8 cellular contexts compared by ENCODE assay signal in genomic region chr20:3819413-3820047, GRCh38. TPM values are rescaled to one million over a fixed set of nuclear protein-coding genes. Genes with fewer than 3 reads are reported as not detected.
DNase-seq lines count a peak whose midpoint lies in the region; ATAC-seq and TF ChIP-seq lines count a peak whose summit lies in the region.

No MANE protein-coding gene starts in this region.

- H3K4me2 ChIP-seq in fibroblast of lung (ENCODE audit: extremely low read depth, insufficient read depth, low read length) = peak overlapping the region; percentile 84

- H3K4me3 ChIP-seq in GM06990 (replicated peaks; ENCODE audit: low read depth, low read length) = peak overlapping the region; percentile 53
- H3K4me3 ChIP-seq in SK-N-MC = peak overlapping the region; percentile 86
- H3K4me3 ChIP-seq in fibroblast of lung (replicated peaks in 1 of 4; ENCODE audit: control extremely low read depth in 1 of 4, insufficient read depth in 1 of 4, low read depth in 3 of 4, low read length in 4 of 4) = peak overlapping the region in 3 of 4 experiments; percentile 29 to 93 (median 67)
- H3K4me3 ChIP-seq in prostate gland = peak overlapping the region; percentile 59 to 63

- H4K20me1 ChIP-seq in fibroblast of lung (ENCODE audit: control insufficient read depth, extremely low read depth, insufficient read depth, low read length) = no peaks in the 10 kb centered on the region

- H3K79me2 ChIP-seq in fibroblast of lung (ENCODE audit: control insufficient read depth, insufficient read depth, low read length) = peaks cover 8% of the 10 kb centered on the region

- WGBS in prostate gland = 61% methylated on average over 20 of the region's 20 CpGs

- DNase-seq in GM06990 (ENCODE audit: extremely low read depth, insufficient read length) (no peak), SK-N-MC (ENCODE audit: low read depth, low spot score) (no peak), fibroblast of lung (ENCODE audit: low read depth in 2 of 2) (no peak), prostate gland (ENCODE audit: low spot score) (no peak), GF-D8 (lab: John Stamatoyannopoulos, UW) (no peak), NCI-H1092 (lab: John Stamatoyannopoulos, UW) (no peak)

- no peak for ATAC-seq in HG02798 (IDR thresholded peaks at IDR 0.05; ENCODE audit: poor library complexity, unreplicated experiment)
- no peak for ATAC-seq in HG03469 (IDR thresholded peaks at IDR 0.05; ENCODE audit: unreplicated experiment)

- peaks cover 9% of the 10 kb centered on the region for H3K4me1 ChIP-seq in fibroblast of lung (ENCODE audit: control insufficient read depth, extremely low read depth, insufficient read depth, low read length)
- no peaks in the 10 kb centered on the region for H3K4me1 ChIP-seq in prostate gland (replicated peaks)

- intact Hi-C loops in prostate gland (cut with DNase I) = loop anchor here (1.0 to 2.0 kb wide), 2 partner anchors 27 to 33 kb away; partner anchors contain the start of genes CENPB and MAVS

- TF ChIP-seq POLR2A in prostate gland (IDR thresholded peaks at IDR 0.05) = no peak

- H3K9ac ChIP-seq in SK-N-MC (ENCODE audit: insufficient read length) (peak overlapping the region; percentile 98), fibroblast of lung (ENCODE audit: insufficient read depth, low read length) (peak overlapping the region; percentile 100)

- no peaks in the 10 kb centered on the region for H3K27me3 ChIP-seq in GM06990 (replicated peaks; ENCODE audit: control insufficient read depth, insufficient read depth, low read length)
- H3K27me3 ChIP-seq in fibroblast of lung (ENCODE audit: control insufficient read depth, insufficient read depth, low read length) = no peaks in the 10 kb centered on the region
- no peaks in the 10 kb centered on the region for H3K27me3 ChIP-seq in prostate gland (replicated peaks; ENCODE audit: insufficient read depth)

- H3K36me3 ChIP-seq in GM06990 (ENCODE audit: control insufficient read depth, insufficient read depth, low read length) (peaks cover 9% of the 10 kb centered on the region), SK-N-MC (ENCODE audit: insufficient read depth, low read length) (peaks cover 28% of the 10 kb centered on the region), fibroblast of lung (ENCODE audit: control insufficient read depth, insufficient read depth, low read length) (peaks cover 11% of the 10 kb centered on the region), prostate gland (peaks cover 0 to 6% of the 10 kb centered on the region in 2 donors)

- H3K27ac ChIP-seq in SK-N-MC = peak overlapping the region; percentile 44; the same call in 1 of the 2 replicates
- H3K27ac ChIP-seq in fibroblast of lung (ENCODE audit: insufficient read depth, low read length) = peak overlapping the region; percentile 100
- H3K27ac ChIP-seq in prostate gland = peak overlapping the region; percentile 99

- no peak overlapping the region for H2AFZ ChIP-seq in fibroblast of lung (ENCODE audit: low read length)

- no peak for TF ChIP-seq CTCF in GM06990 (IDR thresholded peaks at IDR 0.05; ENCODE audit: insufficient read depth, low read length, poor library complexity, severe bottlenecking)
- no peak for TF ChIP-seq CTCF in fibroblast of lung (conservative IDR thresholded peaks at IDR 0.05 in 1 of 2, IDR thresholded peaks at IDR 0.05 in 1 of 2; ENCODE audit: low read depth in 1 of 2, low read length in 2 of 2)
- TF ChIP-seq CTCF in prostate gland (IDR thresholded peaks at IDR 0.05) = no peak

- H3K9me3 ChIP-seq in SK-N-MC (ENCODE audit: low read depth, low read length) (no peaks in the 10 kb centered on the region), fibroblast of lung (ENCODE audit: control insufficient read depth, insufficient read depth, low read depth, low read length) (no peaks in the 10 kb centered on the region), prostate gland (no peaks in the 10 kb centered on the region)

RNA-seq across cellular contexts. Expression of gene AP5S1, which starts 0.8 kb away (rescaled TPM):
- total RNA-seq in fibroblast of lung (10.0 and 17.8 TPM in 2 replicates), prostate gland (10 to 100 TPM; 21.1 to 28.0 TPM)
- polyA plus RNA-seq in fibroblast of lung = 11.8 and 12.2 TPM in 2 replicates
- polyA plus RNA-seq in fibroblast of lung (2012) = 18.1 and 21.4 TPM in 2 replicates
- polyA minus RNA-seq in fibroblast of lung (ENCODE audit: low replicate concordance) = 64.9 and 68.7 TPM in 2 replicates

RNA-seq across cellular contexts. Expression of gene CDC25B, which starts 23.4 kb away (rescaled TPM):
- total RNA-seq in fibroblast of lung (49.3 and 62.1 TPM in 2 replicates), prostate gland (10 to 100 TPM in 1 of 2 donors, 1 to 10 TPM in 1; 8.7 to 25.6 TPM)
- polyA plus RNA-seq in fibroblast of lung = 38.2 and 86.1 TPM in 2 replicates
- 51.8 and 121 TPM in 2 replicates for polyA plus RNA-seq in fibroblast of lung (2012)
- 88.0 and 238 TPM in 2 replicates for polyA minus RNA-seq in fibroblast of lung (ENCODE audit: low replicate concordance)

RNA-seq across cellular contexts. Expression of gene MAVS, which starts 27.1 kb away (rescaled TPM):
- total RNA-seq in fibroblast of lung (12.1 and 15.9 TPM in 2 replicates), prostate gland (10 to 100 TPM; 26.7 to 40.2 TPM)
- 14.4 and 16.4 TPM in 2 replicates for polyA plus RNA-seq in fibroblast of lung
- 19.7 and 22.1 TPM in 2 replicates for polyA plus RNA-seq in fibroblast of lung (2012)
- polyA minus RNA-seq in fibroblast of lung (ENCODE audit: low replicate concordance) = 64.7 and 74.2 TPM in 2 replicates

RNA-seq across cellular contexts. Expression of gene CENPB, which starts 33.0 kb away (rescaled TPM):
- 106 TPM in 2 replicates for total RNA-seq in fibroblast of lung
- 32.6 and 52.7 TPM in 2 replicates for polyA plus RNA-seq in fibroblast of lung
- polyA plus RNA-seq in fibroblast of lung (2012) = 71.6 and 118 TPM in 2 replicates
- polyA minus RNA-seq in fibroblast of lung (ENCODE audit: low replicate concordance) = 78.5 and 104 TPM in 2 replicates
- total RNA-seq in prostate gland = 10 to 100 TPM; 76.6 to 86.9 TPM

RNA-seq across cellular contexts. Expression of gene SPEF1, which starts 38.3 kb away (rescaled TPM):
- total RNA-seq in fibroblast of lung (under 0.01 and 0.17 TPM in 2 replicates), prostate gland (1 to 10 TPM in 1 of 2 donors, not detected in 1; 1.6 TPM)
- polyA plus RNA-seq in fibroblast of lung = 0.06 and 0.07 TPM in 2 replicates
- 0.09 and 0.10 TPM in 2 replicates for polyA plus RNA-seq in fibroblast of lung (2012)
- polyA minus RNA-seq in fibroblast of lung (ENCODE audit: low replicate concordance) = not detected in 2 replicates

Comparison
In these comparisons a context has a peak if more than half of its experiments do, and no peak if none do; other contexts are left out.
1. H3K27ac ChIP-seq: peak in every context shown above with its lines; median percentile 100 in fibroblast of lung; 99 in prostate gland; 44 in SK-N-MC.